Comparison of ENCODE assay signal across 21 cellular contexts in genomic region chr15:28006116-28006911, GRCh38.
"Had no signal": no experiment of that assay in that cellular context is flagged by ENCODE, and none has a peak within 500 bp of the region (broad histone marks: within the 10 kb centered on the region; RNA-seq: fewer than 3 reads in every experiment).

No MANE protein-coding gene starts in this region.

- H3K27ac ChIP-seq: colonic mucosa, epithelial cell of prostate, heart right ventricle, left lung, ovary, psoas muscle, SJSA1, stomach, testis had no signal

- DNase-seq: activated CD8-positive, alpha-beta memory T cell treated with anti-CD3 and anti-CD28 coated beads, Interleukin-2, amount 50 U/mL, for 48 hours; activated naive CD4-positive, alpha-beta T cell; activated T-cell treated with anti-CD3 and anti-CD28 coated beads, Interleukin-2, amount 50 U/mL, for 4 hours; amniotic stem cell; endodermal cell; heart right ventricle; natural killer cell; ovary; psoas muscle; right cardiac atrium; stimulated activated CD4-positive, alpha-beta T cell treated with anti-CD3 and anti-CD28 coated beads, Interleukin-12 subunit alpha, Interleukin-12 subunit beta, amount 100 ng/mL, for 4 hours; stomach; T-helper 1 cell; T1000; testis; trophoblast cell had no signal

- H3K4me3 ChIP-seq: colonic mucosa, heart right ventricle, left lung, lung, ovary, psoas muscle, SJSA1, stomach, testis had no signal
